Comparison of ENCODE assay signal across 8 cellular contexts in genomic region chr10:63132651-63133055, GRCh38. TPM values are rescaled to one million over a fixed set of nuclear protein-coding genes. Genes with fewer than 3 reads are reported as not detected.
DNase-seq lines count a peak whose midpoint lies in the region; ATAC-seq and TF ChIP-seq lines count a peak whose summit lies in the region.

No MANE protein-coding gene starts in this region.

- TF ChIP-seq CTCF in CD14-positive monocyte (IDR thresholded peaks at IDR 0.05) (no peak), NB4 (IDR thresholded peaks at IDR 0.05; ENCODE audit: low read depth, low read length) (no peak)

- intact Hi-C loops in CD14-positive monocyte (cut with micrococcal nuclease): loop anchor here in 1 of 2 donors (10.0 kb wide), 1 partner anchor 318 kb away; the partner anchor contains the start of gene EGR2

- H3K27ac Mint-ChIP-seq in CD14-positive monocyte: peak overlapping the region; percentile 96 to 99 (median 97)
- H3K27ac Mint-ChIP-seq in effector memory CD8-positive, alpha-beta T cell: peak overlapping the region; percentile 92 to 95

- H2AFZ ChIP-seq in neuron (ENCODE audit: low read depth, low read length): peak overlapping the region; percentile 71

- H3K4me1 ChIP-seq in neuron (ENCODE audit: insufficient read depth, low read length): peaks cover 13% of the 10 kb centered on the region

- no peak for DNase-seq in CD14-positive monocyte (ENCODE audit: low spot score)
- DNase-seq in NB4 (ENCODE audit: low read depth): no peak
- no peak for DNase-seq in effector memory CD8-positive, alpha-beta T cell
- DNase-seq in inferior parietal cortex (ENCODE audit: extremely low spot score): no peak
- no peak for DNase-seq in RKO (ENCODE audit: low spot score)
- no peak for DNase-seq in RPMI8226

- H3K4me3 ChIP-seq in NB4 (ENCODE audit: low read depth, low read length) (peak overlapping the region; percentile 4), neuron (ENCODE audit: low read length) (peak overlapping the region; percentile 77)

- peaks cover 6 to 10% of the 10 kb centered on the region in 2 donors for H3K36me3 Mint-ChIP-seq in CD14-positive monocyte
- peaks cover 13% of the 10 kb centered on the region for H3K36me3 Mint-ChIP-seq in effector memory CD8-positive, alpha-beta T cell (ENCODE audit: insufficient read depth)

- TF ChIP-seq POLR2A in NB4 (IDR thresholded peaks at IDR 0.05; ENCODE audit: extremely low read depth, insufficient read length): no peak

- H3K4me3 Mint-ChIP-seq in CD14-positive monocyte: peak overlapping the region; percentile 86 to 92
- peak overlapping the region; percentile 88 to 92 for H3K4me3 Mint-ChIP-seq in effector memory CD8-positive, alpha-beta T cell

- H3K27me3 ChIP-seq in neuron (ENCODE audit: insufficient read depth, low read length): no peaks in the 10 kb centered on the region

- no peaks in the 10 kb centered on the region for H3K9me3 ChIP-seq in neuron (ENCODE audit: low read length)

- no peak for ATAC-seq in effector memory CD8-positive, alpha-beta T cell (replicated peaks)
- ATAC-seq in HG03025 (IDR thresholded peaks at IDR 0.05; ENCODE audit: low FRiP score, unreplicated experiment): no peak

- no peaks in the 10 kb centered on the region for H3K36me3 ChIP-seq in neuron (ENCODE audit: insufficient read depth, low read length)

- peaks cover 5 to 14% (median 9%) of the 10 kb centered on the region in 7 donors for H3K9me3 Mint-ChIP-seq in CD14-positive monocyte
- H3K9me3 Mint-ChIP-seq in effector memory CD8-positive, alpha-beta T cell: peaks cover 3 to 6% of the 10 kb centered on the region in 2 donors

- H3K27me3 Mint-ChIP-seq in CD14-positive monocyte (ENCODE audit: low read depth in 3 of 3): peaks cover 3 to 16% (median 4%) of the 10 kb centered on the region in 3 donors
- peaks cover 0 to 5% of the 10 kb centered on the region in 2 donors for H3K27me3 Mint-ChIP-seq in effector memory CD8-positive, alpha-beta T cell

- peaks cover 40% of the 10 kb centered on the region for H3K4me1 Mint-ChIP-seq in CD14-positive monocyte
- peaks cover 12 to 21% of the 10 kb centered on the region in 2 donors for H3K4me1 Mint-ChIP-seq in effector memory CD8-positive, alpha-beta T cell (ENCODE audit: low read depth in 2 of 2)

RNA-seq across cellular contexts. Expression of gene NRBF2, which starts 0.5 kb away (rescaled TPM):
- polyA plus RNA-seq in CD14-positive monocyte: 10 to 100 TPM; 17.9 to 38.1 TPM
